ENCODE assay signal across 1 cellular context in genomic region chr18:66328280-66328947, GRCh38.
TF ChIP-seq lines count a peak whose summit lies in the region.

No MANE protein-coding gene starts in this region.

TF ChIP-seq in GM23338, 12 proteins besides CTCF, POLR2A, EP300 and RAD21 (continued from another document):
- TF ChIP-seq POLR2AphosphoS5 (IDR thresholded peaks at IDR 0.05; ENCODE audit: low read depth) (no peak), STAT1 (IDR thresholded peaks at IDR 0.05; ENCODE audit: unreplicated experiment) (no peak), ZNF114 (CRISPR knock-in tag; IDR thresholded peaks at IDR 0.05) (no peak), EZH2phosphoT487 (IDR thresholded peaks at IDR 0.05; ENCODE audit: unreplicated experiment) (no peak), ZNF462 (CRISPR knock-in tag; IDR thresholded peaks at IDR 0.05) (no peak), NANOG (IDR thresholded peaks at IDR 0.05; ENCODE audit: borderline replicate concordance) (no peak)
